Comparison of ENCODE assay signal across 9 cellular contexts in the genomic region with DNA sequence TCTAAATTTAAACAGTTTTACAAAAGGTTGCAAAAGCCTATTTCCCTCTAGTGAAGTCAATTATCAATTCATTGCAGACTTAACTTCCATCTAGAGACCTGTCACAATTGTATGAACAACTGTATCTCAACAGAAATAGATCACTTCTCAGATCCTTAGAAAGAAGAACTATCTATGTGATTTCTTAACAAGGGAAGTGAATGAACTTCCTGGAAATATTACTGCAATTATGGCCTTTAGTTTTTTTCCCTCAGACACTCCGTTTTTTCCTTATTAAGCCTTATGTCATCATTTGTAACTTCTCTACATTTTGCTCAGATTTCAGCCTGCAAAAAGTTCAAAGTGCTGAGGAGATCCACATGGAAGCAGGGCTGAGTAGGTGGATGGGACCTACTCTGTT.
DNase-seq lines count a peak whose midpoint lies in the region; ATAC-seq and TF ChIP-seq lines count a peak whose summit lies in the region.
"Had no signal": no experiment of that assay in that cellular context is flagged by ENCODE, and none has a peak within 500 bp of the region (broad histone marks: within the 10 kb centered on the region; RNA-seq: fewer than 3 reads in every experiment).

No MANE protein-coding gene starts in this region.

- DNase-seq in activated T-cell treated with anti-CD3 and anti-CD28 coated beads, Interleukin-2, amount 50 U/mL, for 72 hours = no peak
- DNase-seq in activated T-cell treated with anti-CD3 and anti-CD28 coated beads, Interleukin-2, amount 50 U/mL, for 48 hours = no peak
- DNase-seq in WTC11 (ENCODE audit: low spot score) = no peak
- peak; percentile 1 for DNase-seq in iris pigment epithelial cell (ENCODE audit: low read depth)
- DNase-seq in superior temporal gyrus (ENCODE audit: extremely low spot score) = peak; percentile 15
- DNase-seq in uterus = no peak
- no peak for DNase-seq in NCI-H524 treated with DMSO at 0.1 percent for 48 hours (lab: John Stamatoyannopoulos, UW)
- DNase-seq: cerebellar nuclear complex had no signal

- peak overlapping the region; percentile 31 for H3K27ac Mint-ChIP-seq in activated T-cell treated with anti-CD3 and anti-CD28 coated beads, Interleukin-2, amount 50 U/mL, for 72 hours
- H3K27ac Mint-ChIP-seq in WTC11 = peak overlapping the region; percentile 48

- no peak overlapping the region for H3K4me3 ChIP-seq in uterus

- ATAC-seq in activated T-cell treated with anti-CD3 and anti-CD28 coated beads, Interleukin-2, amount 50 U/mL, for 72 hours (replicated peaks in 1 of 2) = no peak
- no peak for ATAC-seq in WTC11
- ATAC-seq in HG02678 (IDR thresholded peaks at IDR 0.05; ENCODE audit: unreplicated experiment) = no peak

- peaks cover 0 to 1% of the 10 kb centered on the region in 2 donors for H3K36me3 Mint-ChIP-seq in activated T-cell treated with anti-CD3 and anti-CD28 coated beads, Interleukin-2, amount 50 U/mL, for 72 hours (ENCODE audit: insufficient read depth in 2 of 2)
- H3K36me3 Mint-ChIP-seq in WTC11 = no peaks in the 10 kb centered on the region

- TF ChIP-seq POLR2A in uterus (IDR thresholded peaks at IDR 0.05) = no peak

- no peaks in the 10 kb centered on the region for H3K9me3 Mint-ChIP-seq in activated T-cell treated with anti-CD3 and anti-CD28 coated beads, Interleukin-2, amount 50 U/mL, for 72 hours
- no peaks in the 10 kb centered on the region for H3K9me3 Mint-ChIP-seq in WTC11

- peaks cover 14% of the 10 kb centered on the region for H3K27me3 Mint-ChIP-seq in activated T-cell treated with anti-CD3 and anti-CD28 coated beads, Interleukin-2, amount 50 U/mL, for 72 hours (ENCODE audit: low read depth)
- no peaks in the 10 kb centered on the region for H3K27me3 Mint-ChIP-seq in WTC11 (ENCODE audit: low read depth)

- CTCF ChIA-PET in WTC11 (lab: Charles Lee) = no interaction called here

- no peaks in the 10 kb centered on the region for H3K9me3 ChIP-seq in uterus

- no peaks in the 10 kb centered on the region for H3K4me1 ChIP-seq in uterus

- peak overlapping the region in 1 of 2 donors; percentile 34 for H3K27ac ChIP-seq in uterus

- no peaks in the 10 kb centered on the region for H3K27me3 ChIP-seq in uterus

- TF ChIP-seq CTCF in WTC11 (IDR thresholded peaks at IDR 0.05) (no peak), uterus (IDR thresholded peaks at IDR 0.05) (no peak)

- H3K4me1 Mint-ChIP-seq in activated T-cell treated with anti-CD3 and anti-CD28 coated beads, Interleukin-2, amount 50 U/mL, for 72 hours (ENCODE audit: low read depth) = peaks cover 35% of the 10 kb centered on the region
- peaks cover 12% of the 10 kb centered on the region for H3K4me1 Mint-ChIP-seq in WTC11

- intact Hi-C loops in uterus (cut with DNase I; ENCODE audit: low total_unique reads) = no loop called here

- POLR2A ChIA-PET in WTC11 (lab: Charles Lee) = no interaction called here

- H3K4me3 Mint-ChIP-seq in activated T-cell treated with anti-CD3 and anti-CD28 coated beads, Interleukin-2, amount 50 U/mL, for 72 hours = peak overlapping the region; percentile 14 to 70
- H3K4me3 Mint-ChIP-seq in WTC11 = no peak overlapping the region

- no peaks in the 10 kb centered on the region for H3K36me3 ChIP-seq in uterus

TF ChIP-seq in WTC11, 78 proteins besides CTCF, POLR2A, EP300 and RAD21:
- TF ChIP-seq ZNF121 (CRISPR knock-in tag; IDR thresholded peaks at IDR 0.05) = no peak
- TF ChIP-seq ZNF263 (CRISPR knock-in tag; IDR thresholded peaks at IDR 0.05; ENCODE audit: low read depth) = no peak
- TF ChIP-seq ZNF232 (CRISPR knock-in tag; IDR thresholded peaks at IDR 0.05) = no peak
- no peak for TF ChIP-seq SMAD4 (CRISPR knock-in tag; IDR thresholded peaks at IDR 0.05)
- TF ChIP-seq, protein P1, sequence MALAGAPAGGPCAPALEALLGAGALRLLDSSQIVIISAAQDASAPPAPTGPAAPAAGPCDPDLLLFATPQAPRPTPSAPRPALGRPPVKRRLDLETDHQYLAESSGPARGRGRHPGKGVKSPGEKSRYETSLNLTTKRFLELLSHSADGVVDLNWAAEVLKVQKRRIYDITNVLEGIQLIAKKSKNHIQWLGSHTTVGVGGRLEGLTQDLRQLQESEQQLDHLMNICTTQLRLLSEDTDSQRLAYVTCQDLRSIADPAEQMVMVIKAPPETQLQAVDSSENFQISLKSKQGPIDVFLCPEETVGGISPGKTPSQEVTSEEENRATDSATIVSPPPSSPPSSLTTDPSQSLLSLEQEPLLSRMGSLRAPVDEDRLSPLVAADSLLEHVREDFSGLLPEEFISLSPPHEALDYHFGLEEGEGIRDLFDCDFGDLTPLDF (CRISPR knock-in tag; IDR thresholded peaks at IDR 0.05) = no peak
- no peak for TF ChIP-seq E2F5 (CRISPR knock-in tag; IDR thresholded peaks at IDR 0.05)
- TF ChIP-seq JAZF1 (CRISPR knock-in tag; IDR thresholded peaks at IDR 0.05) = no peak
- TF ChIP-seq CBFB (CRISPR knock-in tag; IDR thresholded peaks at IDR 0.05; ENCODE audit: low read depth) = no peak
- TF ChIP-seq MLX (CRISPR knock-in tag; IDR thresholded peaks at IDR 0.05) = no peak
- TF ChIP-seq NR3C1 (CRISPR knock-in tag; conservative IDR thresholded peaks at IDR 0.05; ENCODE audit: low read depth) = no peak
- TF ChIP-seq SMAD3 (CRISPR knock-in tag; IDR thresholded peaks at IDR 0.05; ENCODE audit: borderline replicate concordance) = no peak
- no peak for TF ChIP-seq HMGA2 (CRISPR knock-in tag; IDR thresholded peaks at IDR 0.05)
- no peak for TF ChIP-seq ZMAT4 (CRISPR knock-in tag; IDR thresholded peaks at IDR 0.05)

Comparison
In these comparisons a context has a peak if more than half of its experiments do, and no peak if none do; other contexts are left out.
1. DNase-seq: peak in iris pigment epithelial cell (single experiment) and superior temporal gyrus (single experiment); none in activated T-cell treated with anti-CD3 and anti-CD28 coated beads, Interleukin-2, amount 50 U/mL, for 72 hours (0 of 2), activated T-cell treated with anti-CD3 and anti-CD28 coated beads, Interleukin-2, amount 50 U/mL, for 48 hours (0 of 2), WTC11 (single experiment), uterus (0 of 2) and NCI-H524 treated with DMSO at 0.1 percent for 48 hours (single experiment).